In the genomic region with DNA sequence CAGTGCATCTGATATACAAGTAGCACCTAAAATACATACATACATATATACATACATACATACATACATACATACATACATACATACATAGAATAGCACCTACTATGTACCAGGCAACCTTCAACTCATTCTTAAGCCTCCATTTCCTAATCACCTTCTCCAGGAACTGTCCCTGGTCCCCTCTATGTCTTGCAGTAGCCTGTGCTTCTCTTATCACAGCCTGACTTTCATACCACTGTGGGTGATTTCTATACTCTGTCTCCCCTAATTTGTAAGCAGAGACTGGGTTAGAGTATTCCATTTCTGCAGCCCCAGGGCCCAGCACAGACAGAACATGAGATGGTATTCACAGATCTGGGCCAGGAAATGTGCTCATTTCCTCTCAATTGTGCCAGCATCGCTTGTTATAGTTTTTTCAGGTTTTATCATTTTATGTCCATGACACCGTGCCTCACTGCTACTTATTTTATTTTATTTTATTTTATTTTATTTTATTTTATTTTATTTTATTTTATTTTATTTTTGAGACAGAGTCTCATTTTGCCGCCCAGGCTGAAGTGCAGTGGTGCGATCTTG, we compare ENCODE assay signal across 20 cellular contexts.
"Had no signal": no experiment of that assay in that cellular context is flagged by ENCODE, and none has a peak within 500 bp of the region (broad histone marks: within the 10 kb centered on the region; RNA-seq: fewer than 3 reads in every experiment).

No MANE protein-coding gene starts in this region.

- ATAC-seq: activated CD4-positive, alpha-beta T cell treated with anti-CD3 and anti-CD28 coated beads for 36 hours; activated CD8-positive, alpha-beta memory T cell treated with anti-CD3 and anti-CD28 coated beads, Interleukin-2, amount 10 ng/mL, durations not matched to agents 7 days and 5 days; gastroesophageal sphincter; heart left ventricle; left lung had no signal

- H3K4me3 Mint-ChIP-seq: activated CD4-positive, alpha-beta memory T cell treated with anti-CD3 and anti-CD28 coated beads, Interleukin-2, amount 10 ng/mL, durations not matched to agents 7 days and 5 days; activated CD4-positive, alpha-beta T cell treated with anti-CD3 and anti-CD28 coated beads for 36 hours; activated CD8-positive, alpha-beta memory T cell treated with anti-CD3 and anti-CD28 coated beads, Interleukin-2, amount 10 ng/mL, durations not matched to agents 7 days and 5 days had no signal

- H3K27me3 ChIP-seq: esophagus muscularis mucosa, gastroesophageal sphincter, left lung, thyroid gland had no signal

- H3K36me3 Mint-ChIP-seq: activated CD8-positive, alpha-beta memory T cell treated with anti-CD3 and anti-CD28 coated beads, Interleukin-2, amount 10 ng/mL, durations not matched to agents 7 days and 5 days had no signal

- H3K9me3 Mint-ChIP-seq: activated CD4-positive, alpha-beta memory T cell treated with anti-CD3 and anti-CD28 coated beads, Interleukin-2, amount 10 ng/mL, durations not matched to agents 7 days and 5 days; activated naive CD4-positive, alpha-beta T cell treated with anti-CD3 and anti-CD28 coated beads for 36 hours; activated T-helper 2 cell treated with anti-CD3 and anti-CD28 coated beads, Interferon-gamma antibody, Interleukin-2, Interleukin-4, amounts not matched to agents 10 μg/mL and 5 μg/mL and 100 μg/mL, durations not matched to agents 14 hours and 24 hours and 36 hours had no signal

- DNase-seq: activated CD4-positive, alpha-beta memory T cell treated with anti-CD3 and anti-CD28 coated beads, Interleukin-2, amount 10 ng/mL, durations not matched to agents 7 days and 5 days; activated CD4-positive, alpha-beta T cell treated with anti-CD3 and anti-CD28 coated beads for 36 hours; activated CD8-positive, alpha-beta memory T cell treated with anti-CD3 and anti-CD28 coated beads, Interleukin-2, amount 10 ng/mL, durations not matched to agents 7 days and 5 days; activated naive CD4-positive, alpha-beta T cell treated with anti-CD3 and anti-CD28 coated beads for 36 hours; activated T-cell treated with anti-CD3 and anti-CD28 coated beads, Interleukin-2, amount 50 U/mL, for 1 hour; dermis blood vessel endothelial cell; effector memory CD4-positive, alpha-beta T cell; heart left ventricle; left lung; mammary epithelial cell; midbrain; nucleus accumbens; stimulated activated CD8-positive, alpha-beta memory T cell treated with anti-CD3 and anti-CD28 coated beads, Interleukin-4, amount 100 ng/mL, for 48 hours; stimulated activated naive CD4-positive, alpha-beta T cell treated with Interleukin-2 at 50 U/mL for 16 hours; thyroid gland; WERI-Rb-1 had no signal

- H3K36me3 ChIP-seq: esophagus muscularis mucosa, gastroesophageal sphincter, heart left ventricle, left lung, thyroid gland, WERI-Rb-1 had no signal

- H3K27ac ChIP-seq: esophagus muscularis mucosa, gastroesophageal sphincter, heart left ventricle, left lung, thyroid gland, WERI-Rb-1 had no signal

- H3K4me3 ChIP-seq: esophagus muscularis mucosa, gastroesophageal sphincter, heart left ventricle, left lung, thyroid gland had no signal

- H3K27ac Mint-ChIP-seq: activated CD4-positive, alpha-beta T cell treated with anti-CD3 and anti-CD28 coated beads for 36 hours; activated CD8-positive, alpha-beta memory T cell treated with anti-CD3 and anti-CD28 coated beads, Interleukin-2, amount 10 ng/mL, durations not matched to agents 7 days and 5 days; activated T-helper 2 cell treated with anti-CD3 and anti-CD28 coated beads, Interferon-gamma antibody, Interleukin-2, Interleukin-4, amounts not matched to agents 10 μg/mL and 5 μg/mL and 100 μg/mL, durations not matched to agents 14 hours and 24 hours and 36 hours; progenitor cell of endocrine pancreas had no signal

- H3K9me3 ChIP-seq: esophagus muscularis mucosa, gastroesophageal sphincter, left lung, thyroid gland had no signal
